ENCODE assay signal across 3 cellular contexts in genomic region chr11:109677240-109677639, GRCh38.
"Had no signal": no experiment of that assay in that cellular context is flagged by ENCODE, and none has a peak within 500 bp of the region (broad histone marks: within the 10 kb centered on the region; RNA-seq: fewer than 3 reads in every experiment).

No MANE protein-coding gene starts in this region.

- DNase-seq: GDM1, GF-D8 had no signal

- H3K4me3 ChIP-seq: GM12878 had no signal

- ATAC-seq: GM12878 had no signal
